In the genomic region with DNA sequence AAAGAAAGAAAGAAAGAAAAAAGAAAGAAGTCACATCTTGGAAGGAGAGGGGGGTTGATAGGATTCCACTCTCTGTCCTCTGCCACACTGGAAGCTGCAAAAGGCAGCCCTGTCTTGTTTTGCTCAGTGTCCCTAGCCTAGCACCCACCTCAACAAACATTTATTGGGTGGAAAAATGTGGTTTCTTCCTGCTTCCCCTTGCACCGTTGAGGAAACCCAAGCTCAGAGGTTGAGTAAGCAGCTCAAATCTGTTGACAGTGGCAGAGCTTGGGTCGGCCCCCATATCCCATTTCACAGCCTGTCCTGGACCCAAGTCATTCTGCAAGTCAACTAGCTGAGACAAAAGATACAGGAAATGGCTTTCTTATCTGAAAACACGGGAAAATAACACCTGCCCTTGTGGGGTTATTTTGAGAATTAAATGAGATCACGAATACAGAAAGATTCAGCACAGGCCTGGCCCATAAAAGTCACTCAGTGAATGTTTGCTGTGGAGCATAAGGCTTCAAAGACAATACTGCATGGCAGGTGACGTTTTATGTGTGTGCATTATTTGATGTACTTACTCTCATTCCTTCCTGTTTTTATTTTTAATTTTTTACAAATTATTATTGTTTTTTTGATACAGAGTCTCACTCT, we compare ENCODE assay signal across 14 cellular contexts.
DNase-seq lines count a peak whose midpoint lies in the region; ATAC-seq and TF ChIP-seq lines count a peak whose summit lies in the region.
"Had no signal": no experiment of that assay in that cellular context is flagged by ENCODE, and none has a peak within 500 bp of the region (broad histone marks: within the 10 kb centered on the region; RNA-seq: fewer than 3 reads in every experiment).

No MANE protein-coding gene starts in this region.

- no peak for TF ChIP-seq CTCF in KMS-11 (conservative IDR thresholded peaks at IDR 0.05; ENCODE audit: low read depth, low read length)

- H3K27ac ChIP-seq in KMS-11: peak overlapping the region; percentile 96

- H3K27ac Mint-ChIP-seq in activated CD4-positive, alpha-beta memory T cell treated with anti-CD3 and anti-CD28 coated beads for 36 hours: no peak overlapping the region
- H3K27ac Mint-ChIP-seq in naive thymus-derived CD8-positive, alpha-beta T cell: peak overlapping the region in 7 of 10 donors; percentile 13 to 88 (median 18)
- H3K27ac Mint-ChIP-seq: activated CD4-positive, alpha-beta T cell treated with anti-CD3 and anti-CD28 coated beads, Interleukin-2, amount 10 ng/mL, durations not matched to agents 7 days and 5 days had no signal

- H2AFZ ChIP-seq in KMS-11 (ENCODE audit: low read depth): peak overlapping the region; percentile 21; the same call in 1 of the 2 replicates

- H3K9ac ChIP-seq in KMS-11: peak overlapping the region; percentile 55
- H3K9ac ChIP-seq: SK-N-SH had no signal

- H3K36me3 Mint-ChIP-seq in activated CD4-positive, alpha-beta memory T cell treated with anti-CD3 and anti-CD28 coated beads for 36 hours: no peaks in the 10 kb centered on the region
- H3K36me3 Mint-ChIP-seq in naive thymus-derived CD8-positive, alpha-beta T cell: no peaks in the 10 kb centered on the region

- H3K4me3 ChIP-seq in KMS-11 (IDR thresholded peaks at IDR 0.05; ENCODE audit: insufficient read depth, low read depth, low read length): no peak overlapping the region

- H3K79me2 ChIP-seq in KMS-11 (ENCODE audit: insufficient read depth, low read depth): no peaks in the 10 kb centered on the region

- CTCF ChIA-PET in activated CD4-positive, alpha-beta memory T cell treated with anti-CD3 and anti-CD28 coated beads for 36 hours (lab: Charles Lee): no interaction called here

- no peak overlapping the region for H3K4me3 Mint-ChIP-seq in activated CD4-positive, alpha-beta memory T cell treated with anti-CD3 and anti-CD28 coated beads for 36 hours
- no peak overlapping the region for H3K4me3 Mint-ChIP-seq in naive thymus-derived CD8-positive, alpha-beta T cell
- H3K4me3 Mint-ChIP-seq: activated CD4-positive, alpha-beta T cell treated with anti-CD3 and anti-CD28 coated beads, Interleukin-2, amount 10 ng/mL, durations not matched to agents 7 days and 5 days had no signal

- peaks cover 86% of the 10 kb centered on the region for H3K4me1 ChIP-seq in KMS-11 (ENCODE audit: low read depth, poor library complexity, severe bottlenecking)

- intact Hi-C loops in activated CD4-positive, alpha-beta memory T cell treated with anti-CD3 and anti-CD28 coated beads for 36 hours (cut with micrococcal nuclease): no loop called here

- DNase-seq in NCI-H748 (lab: John Stamatoyannopoulos, UW; ENCODE audit: unreplicated experiment): peak; percentile 55
- DNase-seq in NCI-H748 treated with DMSO at 0.1 percent for 48 hours (lab: John Stamatoyannopoulos, UW): no peak
- peak; percentile 33 for DNase-seq in activated CD4-positive, alpha-beta memory T cell treated with anti-CD3 and anti-CD28 coated beads for 36 hours
- DNase-seq in naive thymus-derived CD8-positive, alpha-beta T cell: no peak
- DNase-seq in DMS 273 treated with DMSO at 0.1 percent for 48 hours (lab: John Stamatoyannopoulos, UW): no peak
- DNase-seq in HT-29 (ENCODE audit: low spot score): no peak
- DNase-seq: activated CD4-positive, alpha-beta T cell treated with anti-CD3 and anti-CD28 coated beads, Interleukin-2, amount 10 ng/mL, durations not matched to agents 7 days and 5 days; DMS79; IMR-90; NCI-H446 treated with DMSO at 0.1 percent for 48 hours; SK-N-SH; substantia nigra had no signal

- POLR2A ChIA-PET in activated CD4-positive, alpha-beta memory T cell treated with anti-CD3 and anti-CD28 coated beads for 36 hours (lab: Charles Lee): no interaction called here
- POLR2A ChIA-PET in naive thymus-derived CD8-positive, alpha-beta T cell (lab: Charles Lee): no interaction called here

- H3K4me2 ChIP-seq in KMS-11: peak overlapping the region; percentile 84
- H3K4me2 ChIP-seq: SK-N-SH had no signal

- H4K20me1 ChIP-seq in KMS-11 (ENCODE audit: insufficient read depth): no peaks in the 10 kb centered on the region

- H3K27me3 ChIP-seq in KMS-11 (ENCODE audit: insufficient read depth, low read depth): no peaks in the 10 kb centered on the region

- peaks cover 3% of the 10 kb centered on the region for H3K27me3 Mint-ChIP-seq in activated CD4-positive, alpha-beta memory T cell treated with anti-CD3 and anti-CD28 coated beads for 36 hours
- peaks cover 1 to 8% (median 6%) of the 10 kb centered on the region in 5 donors for H3K27me3 Mint-ChIP-seq in naive thymus-derived CD8-positive, alpha-beta T cell
- H3K27me3 Mint-ChIP-seq: activated CD4-positive, alpha-beta T cell treated with anti-CD3 and anti-CD28 coated beads, Interleukin-2, amount 10 ng/mL, durations not matched to agents 7 days and 5 days had no signal

- ATAC-seq in naive thymus-derived CD8-positive, alpha-beta T cell: no peak
- no peak for ATAC-seq in GM21825 (IDR thresholded peaks at IDR 0.05; ENCODE audit: unreplicated experiment)

- peaks cover 10% of the 10 kb centered on the region for H3K4me1 Mint-ChIP-seq in activated CD4-positive, alpha-beta memory T cell treated with anti-CD3 and anti-CD28 coated beads for 36 hours (ENCODE audit: low read depth)
- peaks cover 6 to 11% (median 10%) of the 10 kb centered on the region in 4 donors for H3K4me1 Mint-ChIP-seq in naive thymus-derived CD8-positive, alpha-beta T cell

- H3K9me3 Mint-ChIP-seq in activated CD4-positive, alpha-beta memory T cell treated with anti-CD3 and anti-CD28 coated beads for 36 hours: no peaks in the 10 kb centered on the region
- H3K9me3 Mint-ChIP-seq in naive thymus-derived CD8-positive, alpha-beta T cell: no peaks in the 10 kb centered on the region
- H3K9me3 Mint-ChIP-seq: activated CD4-positive, alpha-beta T cell treated with anti-CD3 and anti-CD28 coated beads, Interleukin-2, amount 10 ng/mL, durations not matched to agents 7 days and 5 days had no signal

- H3K36me3 ChIP-seq in KMS-11 (ENCODE audit: insufficient read depth): no peaks in the 10 kb centered on the region

Comparison
In these comparisons a context has a peak if more than half of its experiments do, and no peak if none do; other contexts are left out.
1. DNase-seq: peak in NCI-H748 (single experiment) and activated CD4-positive, alpha-beta memory T cell treated with anti-CD3 and anti-CD28 coated beads for 36 hours (single experiment); none in NCI-H748 treated with DMSO at 0.1 percent for 48 hours (single experiment), naive thymus-derived CD8-positive, alpha-beta T cell (0 of 10), DMS 273 treated with DMSO at 0.1 percent for 48 hours (single experiment) and HT-29 (single experiment).